8 cellular contexts compared by ENCODE assay signal in genomic region chr16:28377108-28377625, GRCh38. TPM values are rescaled to one million over a fixed set of nuclear protein-coding genes. Genes with fewer than 3 reads are reported as not detected.
DNase-seq lines count a peak whose midpoint lies in the region; ATAC-seq and TF ChIP-seq lines count a peak whose summit lies in the region.
"Not testable (repeated sequence)": the region's sequence is repeated elsewhere in the genome, so short reads cannot be mapped to it uniquely, and the experiment has no call there.

No MANE protein-coding gene starts in this region.

- TF ChIP-seq CTCF in RWPE2 (IDR thresholded peaks at IDR 0.05; ENCODE audit: poor library complexity, severe bottlenecking); lower lobe of right lung (IDR thresholded peaks at IDR 0.05); spleen (IDR thresholded peaks at IDR 0.05 in 8 of 11, conservative IDR thresholded peaks at IDR 0.05 in 3 of 11): not testable (repeated sequence)

- not testable (repeated sequence) for TF ChIP-seq POLR2A in spleen (IDR thresholded peaks at IDR 0.05)

- not testable (repeated sequence) for H3K4me1 Mint-ChIP-seq in stimulated activated naive CD8-positive, alpha-beta T cell treated with anti-CD3 and anti-CD28 coated beads, Interleukin-15, amount 100 ng/mL, for 72 hours

- not testable (repeated sequence) for H3K4me3 ChIP-seq in RWPE2 (ENCODE audit: severe bottlenecking); right cardiac atrium (ENCODE audit: low read length); lower lobe of right lung; spleen; aorta (ENCODE audit: low read length in 2 of 2)

- H3K4me3 Mint-ChIP-seq in stimulated activated naive CD8-positive, alpha-beta T cell treated with anti-CD3 and anti-CD28 coated beads, Interleukin-15, amount 100 ng/mL, for 72 hours = not testable (repeated sequence)

- not testable (repeated sequence) for H3K27me3 ChIP-seq in RWPE2 (ENCODE audit: insufficient read depth, poor library complexity, severe bottlenecking); right cardiac atrium (ENCODE audit: control insufficient read depth, insufficient read depth); lower lobe of right lung (ENCODE audit: low read depth); spleen (replicated peaks in 1 of 7); aorta (ENCODE audit: control insufficient read depth in 1 of 2, insufficient read depth in 2 of 2, low read length in 1 of 2)

- intact Hi-C loops in right cardiac atrium (cut with DNase I); lower lobe of right lung (cut with DNase I); posterior vena cava (cut with DNase I); spleen (cut with DNase I; ENCODE audit: low total_unique reads); aorta (cut with DNase I): not testable (repeated sequence)

- H3K9me3 Mint-ChIP-seq in stimulated activated naive CD8-positive, alpha-beta T cell treated with anti-CD3 and anti-CD28 coated beads, Interleukin-15, amount 100 ng/mL, for 72 hours = not testable (repeated sequence)

- H3K4me1 ChIP-seq in RWPE2 (ENCODE audit: insufficient read depth, poor library complexity, severe bottlenecking); right cardiac atrium (ENCODE audit: control insufficient read depth, insufficient read depth, low read length); lower lobe of right lung; spleen; aorta (ENCODE audit: control insufficient read depth in 1 of 2, insufficient read depth in 2 of 2, low read length in 2 of 2): not testable (repeated sequence)

- not testable (repeated sequence) for H3K27me3 Mint-ChIP-seq in stimulated activated naive CD8-positive, alpha-beta T cell treated with anti-CD3 and anti-CD28 coated beads, Interleukin-15, amount 100 ng/mL, for 72 hours

- H3K27ac ChIP-seq in RWPE2 (ENCODE audit: poor library complexity, severe bottlenecking); right cardiac atrium (ENCODE audit: low read length); lower lobe of right lung; spleen; aorta (ENCODE audit: low read depth in 1 of 2, low read length in 2 of 2): not testable (repeated sequence)

- 96% methylated on average over 29 of the region's 38 CpGs for WGBS in right cardiac atrium
- WGBS in spleen, 5 donors = 84 to 98% (median 96%) methylated on average over 5 to 28 of the region's 38 CpGs; no CpG with 5 or more reads in 1 of the 5 donors
- WGBS in aorta, 2 donors = 95 to 97% methylated on average over 17 to 31 of the region's 38 CpGs

- H3K36me3 ChIP-seq in RWPE2 (ENCODE audit: low read depth); lower lobe of right lung; aorta (ENCODE audit: control insufficient read depth in 1 of 2, insufficient read depth in 2 of 2, low read length in 1 of 2): not testable (repeated sequence)
- H3K36me3 ChIP-seq in spleen = peaks cover 0 to 11% (median 0%) of the 10 kb centered on the region in 6 donors

- ATAC-seq in RWPE2 (ENCODE audit: low read depth); right cardiac atrium; left lobe of liver; lower lobe of right lung; aorta (ENCODE audit: low FRiP score): not testable (repeated sequence)
- peak; percentile 46 for ATAC-seq in stimulated activated naive CD8-positive, alpha-beta T cell treated with anti-CD3 and anti-CD28 coated beads, Interleukin-15, amount 100 ng/mL, for 72 hours

- DNase-seq in RWPE2 (ENCODE audit: low spot score) (peak; percentile 42), right cardiac atrium (peak in 2 of 3 donors; percentile 23 to 41), left lobe of liver (ENCODE audit: low spot score) (peak; percentile 29), lower lobe of right lung (peak; percentile 9), posterior vena cava (ENCODE audit: low spot score) (peak; percentile 23), spleen (peak; percentile 38), aorta (peak; percentile 4 to 40)
- DNase-seq in stimulated activated naive CD8-positive, alpha-beta T cell treated with anti-CD3 and anti-CD28 coated beads, Interleukin-15, amount 100 ng/mL, for 72 hours = not testable (repeated sequence)

- not testable (repeated sequence) for H3K9me3 ChIP-seq in RWPE2 (ENCODE audit: severe bottlenecking); right cardiac atrium (ENCODE audit: control insufficient read depth, low read length); lower lobe of right lung; spleen; aorta (ENCODE audit: control insufficient read depth, low read length)

- not testable (repeated sequence) for H3K27ac Mint-ChIP-seq in stimulated activated naive CD8-positive, alpha-beta T cell treated with anti-CD3 and anti-CD28 coated beads, Interleukin-15, amount 100 ng/mL, for 72 hours

RNA-seq across cellular contexts. Expression of gene NPIPB6, which starts 13.9 kb away (rescaled TPM):
- 1 to 10 TPM in 1 of 4 donors, under 1 TPM in 1, not detected in 2; 0.94 to 1.4 TPM for total RNA-seq in right cardiac atrium
- polyA plus RNA-seq in right cardiac atrium = 0.45 TPM
- 0.28 TPM for total RNA-seq in left lobe of liver
- not detected for total RNA-seq in lower lobe of right lung
- total RNA-seq in posterior vena cava = 1 to 10 TPM; 1.5 to 3.4 TPM
- total RNA-seq in spleen = 10 to 100 TPM in 2 of 7 donors, 1 to 10 TPM in 3, under 1 TPM in 1, not detected in 1; 0.36 to 12.5 (median 6.0) TPM
- 1 to 10 TPM in 1 of 3 donors, under 1 TPM in 2; 0.58 to 1.0 (median 0.59) TPM for polyA plus RNA-seq in spleen
- total RNA-seq in aorta = 1 to 10 TPM; 2.3 to 3.3 TPM
- 1 to 10 TPM; 1.3 to 1.5 TPM for polyA plus RNA-seq in aorta

RNA-seq across cellular contexts. Expression of gene EIF3CL, which starts 26.5 kb away (rescaled TPM):
- 10 to 100 TPM; 17.4 to 54.2 (median 28.0) TPM for total RNA-seq in right cardiac atrium
- polyA plus RNA-seq in right cardiac atrium = 43.7 TPM
- 11.6 TPM for total RNA-seq in left lobe of liver
- 17.5 TPM for total RNA-seq in lower lobe of right lung
- total RNA-seq in posterior vena cava = 10 to 100 TPM; 42.2 to 70.3 TPM
- total RNA-seq in spleen = 100 to 1,000 TPM in 3 of 7 donors, 10 to 100 TPM in 4; 36.2 to 189 (median 63.3) TPM
- 10 to 100 TPM; 26.9 to 43.5 (median 37.5) TPM for polyA plus RNA-seq in spleen
- 10 to 100 TPM; 62.6 to 88.0 TPM for total RNA-seq in aorta
- 10 to 100 TPM; 40.7 to 41.6 TPM for polyA plus RNA-seq in aorta
